In the genomic region with DNA sequence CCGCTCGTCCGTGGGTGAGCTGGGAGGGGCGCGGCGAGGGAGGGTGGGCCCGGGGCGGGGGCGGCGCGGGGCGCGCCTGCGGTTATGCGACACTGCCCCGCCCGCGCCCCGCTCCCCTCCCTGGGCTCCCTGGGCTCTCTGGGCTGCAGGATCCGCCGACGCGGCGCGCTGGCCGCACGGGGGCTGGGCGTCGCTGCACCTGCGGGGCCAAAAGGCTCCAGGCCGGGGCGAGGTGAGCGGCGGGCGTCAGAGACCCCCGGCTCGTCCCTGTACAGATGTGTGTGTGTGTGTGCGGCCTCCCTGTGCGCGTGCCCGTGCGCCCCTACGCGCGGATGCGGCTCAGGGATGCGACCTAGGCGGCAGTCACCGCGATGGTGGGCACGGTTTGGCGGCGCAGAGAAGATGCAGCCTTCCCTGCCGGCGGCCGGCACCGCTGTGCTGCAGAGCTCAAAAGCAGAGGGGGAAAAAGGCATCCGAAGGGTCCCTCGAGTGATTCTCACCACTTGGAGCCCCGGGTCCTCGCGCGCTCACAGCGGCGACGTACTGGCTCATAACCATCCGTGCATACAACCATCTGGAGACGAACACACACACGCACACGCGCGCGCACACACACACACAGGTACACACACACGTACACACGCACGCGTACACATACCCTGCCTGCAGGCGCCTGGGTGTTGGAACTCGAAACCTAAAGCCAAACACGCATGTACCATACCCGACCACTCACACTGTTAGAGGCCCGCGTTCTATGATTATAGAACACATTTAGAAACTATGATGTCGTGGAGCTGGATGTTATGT, we compare ENCODE assay signal across 9 cellular contexts. TPM values are rescaled to one million over a fixed set of nuclear protein-coding genes. Genes with fewer than 3 reads are reported as not detected.
DNase-seq lines count a peak whose midpoint lies in the region; ATAC-seq and TF ChIP-seq lines count a peak whose summit lies in the region.
"Had no signal": no experiment of that assay in that cellular context is flagged by ENCODE, and none has a peak within 500 bp of the region (broad histone marks: within the 10 kb centered on the region; RNA-seq: fewer than 3 reads in every experiment).

No MANE protein-coding gene starts in this region.

- no peaks in the 10 kb centered on the region for H3K36me3 Mint-ChIP-seq in brain

- DNase-seq in heart right ventricle (no peak), right atrium auricular region (ENCODE audit: low spot score) (no peak), mesenchymal stem cell (no peak), upper lobe of right lung (no peak), OCI-M2 (lab: John Stamatoyannopoulos, UW; ENCODE audit: unreplicated experiment) (no peak)
- DNase-seq in activated CD4-positive, CD25-positive, alpha-beta regulatory T cell treated with anti-CD3 and anti-CD28 coated beads, Interleukin-2, amount 50 U/mL, for 72 hours = no peak
- DNase-seq: SJCRH30 had no signal

- H3K4me3 ChIP-seq in heart right ventricle = peak overlapping the region in 9 of 10 donors; percentile 5 to 41 (median 24)
- H3K4me3 ChIP-seq in right atrium auricular region = peak overlapping the region in 1 of 2 donors; percentile 39
- H3K4me3 ChIP-seq in mesenchymal stem cell (ENCODE audit: insufficient read depth in 1 of 2, low read depth in 1 of 2, low read length in 2 of 2) = peak overlapping the region; percentile 56 to 65
- H3K4me3 ChIP-seq in upper lobe of right lung = peak overlapping the region; percentile 14
- H3K4me3 ChIP-seq: SJCRH30 had no signal

- no peak overlapping the region for H3K4ac ChIP-seq in mesenchymal stem cell (ENCODE audit: low read depth in 1 of 2, low read length in 2 of 2)

- peak overlapping the region; percentile 21 for H4K8ac ChIP-seq in mesenchymal stem cell (ENCODE audit: low read length)

- H3K36me3 ChIP-seq in heart right ventricle (no peaks in the 10 kb centered on the region), right atrium auricular region (no peaks in the 10 kb centered on the region), mesenchymal stem cell (ENCODE audit: control insufficient read depth in 1 of 2, insufficient read depth in 2 of 2, low read depth in 1 of 2, low read length in 2 of 2) (peaks cover 0 to 4% of the 10 kb centered on the region in 2 experiments), upper lobe of right lung (no peaks in the 10 kb centered on the region)
- H3K36me3 ChIP-seq: SJCRH30 had no signal

- peaks cover 0 to 6% (median 0%) of the 10 kb centered on the region in 5 experiments for H3K9me3 Mint-ChIP-seq in brain

- H3K79me1 ChIP-seq in mesenchymal stem cell (replicated peaks; ENCODE audit: low read length, poor library complexity, severe bottlenecking) = no peaks in the 10 kb centered on the region

- no peak overlapping the region for H3K23ac ChIP-seq in mesenchymal stem cell (ENCODE audit: low read length in 2 of 2)

- H3K9me3 ChIP-seq in heart right ventricle (no peaks in the 10 kb centered on the region), right atrium auricular region (no peaks in the 10 kb centered on the region), mesenchymal stem cell (ENCODE audit: control insufficient read depth, low read length) (no peaks in the 10 kb centered on the region), upper lobe of right lung (no peaks in the 10 kb centered on the region)
- H3K9me3 ChIP-seq: SJCRH30 had no signal

- H2AFZ ChIP-seq in mesenchymal stem cell (ENCODE audit: low read depth, low read length) = no peak overlapping the region

- H3K4me2 ChIP-seq in mesenchymal stem cell (ENCODE audit: low read length, poor library complexity, severe bottlenecking) = peak overlapping the region; percentile 97

- peaks cover 14 to 85% (median 76%) of the 10 kb centered on the region in 7 donors for H3K27me3 ChIP-seq in heart right ventricle
- H3K27me3 ChIP-seq in right atrium auricular region = peaks cover 0 to 13% of the 10 kb centered on the region in 2 donors
- peaks cover 54 to 75% of the 10 kb centered on the region in 2 experiments for H3K27me3 ChIP-seq in mesenchymal stem cell (ENCODE audit: control insufficient read depth in 1 of 2, insufficient read depth in 1 of 2, low read length in 2 of 2)
- peaks cover 59% of the 10 kb centered on the region for H3K27me3 ChIP-seq in upper lobe of right lung

- 12 to 14% methylated on average over 69 to 84 of the region's 84 CpGs for WGBS in heart right ventricle, 2 donors
- WGBS in mesenchymal stem cell = 37% methylated on average over 47 of the region's 84 CpGs

- no peak overlapping the region for H2AK5ac ChIP-seq in mesenchymal stem cell (ENCODE audit: low read length, severe bottlenecking)

- TF ChIP-seq CTCF in heart right ventricle (IDR thresholded peaks at IDR 0.05) = no peak
- TF ChIP-seq CTCF in right atrium auricular region (IDR thresholded peaks at IDR 0.05) = no peak
- no peak for TF ChIP-seq CTCF in brain (conservative IDR thresholded peaks at IDR 0.05)
- no peak for TF ChIP-seq CTCF in upper lobe of right lung (IDR thresholded peaks at IDR 0.05)

- no peak overlapping the region for H3K9ac ChIP-seq in mesenchymal stem cell (ENCODE audit: low read length)

- peaks cover 0 to 5% (median 0%) of the 10 kb centered on the region in 9 donors for H3K4me1 ChIP-seq in heart right ventricle
- peaks cover 0 to 8% of the 10 kb centered on the region in 2 donors for H3K4me1 ChIP-seq in right atrium auricular region
- H3K4me1 ChIP-seq in mesenchymal stem cell (ENCODE audit: control insufficient read depth, insufficient read depth, low read depth, low read length) = peaks cover 11% of the 10 kb centered on the region
- no peaks in the 10 kb centered on the region for H3K4me1 ChIP-seq in upper lobe of right lung
- H3K4me1 ChIP-seq: SJCRH30 had no signal

- no peak overlapping the region for H2BK15ac ChIP-seq in mesenchymal stem cell (ENCODE audit: low read depth, poor library complexity, severe bottlenecking)

- H3K27ac ChIP-seq in heart right ventricle = no peak overlapping the region
- H3K27ac ChIP-seq in right atrium auricular region = no peak overlapping the region
- no peak overlapping the region for H3K27ac ChIP-seq in mesenchymal stem cell (ENCODE audit: low read length, poor library complexity, severe bottlenecking)
- H3K27ac ChIP-seq in upper lobe of right lung = no peak overlapping the region
- H3K27ac ChIP-seq: SJCRH30 had no signal

- H2BK12ac ChIP-seq in mesenchymal stem cell (ENCODE audit: low read length in 2 of 2) = no peak overlapping the region

- no peak overlapping the region for H3K18ac ChIP-seq in mesenchymal stem cell (ENCODE audit: low read depth in 1 of 2, low read length in 2 of 2)

- no peak overlapping the region for H2BK5ac ChIP-seq in mesenchymal stem cell (ENCODE audit: low read depth, low read length, poor library complexity, severe bottlenecking)

- peaks cover 70% of the 10 kb centered on the region for H3K27me3 Mint-ChIP-seq in brain

- no peak overlapping the region for H3K14ac ChIP-seq in mesenchymal stem cell (ENCODE audit: low read length in 2 of 2)

- peak overlapping the region in 3 of 5 experiments; percentile 62 to 89 (median 77) for H3K27ac Mint-ChIP-seq in brain

- intact Hi-C loops in heart right ventricle (cut with DNase I) (loop anchor here in 5 of 10 donors (10.0 kb wide), 2 partner anchors 138 to 148 kb away; no protein-coding TSS in a partner anchor), upper lobe of right lung (cut with DNase I) (no loop called here)

- ATAC-seq in heart right ventricle (peak in 1 of 8 donors; percentile 24), upper lobe of right lung (peak; percentile 11), HG02798 (IDR thresholded peaks at IDR 0.05; ENCODE audit: poor library complexity, unreplicated experiment) (no peak)

- peak overlapping the region; percentile 84 to 87 (median 87) for H3K4me3 Mint-ChIP-seq in brain

- H4K91ac ChIP-seq in mesenchymal stem cell (ENCODE audit: low read length) = peak overlapping the region; percentile 28

- peaks cover 27% of the 10 kb centered on the region for H3K4me1 Mint-ChIP-seq in brain

- no peak overlapping the region for H2BK120ac ChIP-seq in mesenchymal stem cell (ENCODE audit: low read depth, low read length)

RNA-seq across cellular contexts. Expression of a gene that starts 0.7 kb away (rescaled TPM):
- under 1 TPM in 7 of 10 donors, not detected in 3; 0.05 to 0.18 (median 0.11) TPM for total RNA-seq in heart right ventricle
- under 1 TPM; under 0.01 to 0.01 TPM for polyA plus RNA-seq in heart right ventricle
- total RNA-seq in right atrium auricular region = under 1 TPM; 0.08 to 0.19 TPM
- 24.9 TPM for polyA plus RNA-seq in brain (ENCODE audit: insufficient read depth, low read depth, low replicate concordance)
- 0.33 TPM for polyA plus RNA-seq in mesenchymal stem cell (2013, experiment 1 of 2)
- polyA plus RNA-seq in mesenchymal stem cell (2013, experiment 2 of 2) = 0.27 TPM
- total RNA-seq in upper lobe of right lung = 1.9 TPM
